Comparison of ENCODE assay signal across 9 cellular contexts in the genomic region with DNA sequence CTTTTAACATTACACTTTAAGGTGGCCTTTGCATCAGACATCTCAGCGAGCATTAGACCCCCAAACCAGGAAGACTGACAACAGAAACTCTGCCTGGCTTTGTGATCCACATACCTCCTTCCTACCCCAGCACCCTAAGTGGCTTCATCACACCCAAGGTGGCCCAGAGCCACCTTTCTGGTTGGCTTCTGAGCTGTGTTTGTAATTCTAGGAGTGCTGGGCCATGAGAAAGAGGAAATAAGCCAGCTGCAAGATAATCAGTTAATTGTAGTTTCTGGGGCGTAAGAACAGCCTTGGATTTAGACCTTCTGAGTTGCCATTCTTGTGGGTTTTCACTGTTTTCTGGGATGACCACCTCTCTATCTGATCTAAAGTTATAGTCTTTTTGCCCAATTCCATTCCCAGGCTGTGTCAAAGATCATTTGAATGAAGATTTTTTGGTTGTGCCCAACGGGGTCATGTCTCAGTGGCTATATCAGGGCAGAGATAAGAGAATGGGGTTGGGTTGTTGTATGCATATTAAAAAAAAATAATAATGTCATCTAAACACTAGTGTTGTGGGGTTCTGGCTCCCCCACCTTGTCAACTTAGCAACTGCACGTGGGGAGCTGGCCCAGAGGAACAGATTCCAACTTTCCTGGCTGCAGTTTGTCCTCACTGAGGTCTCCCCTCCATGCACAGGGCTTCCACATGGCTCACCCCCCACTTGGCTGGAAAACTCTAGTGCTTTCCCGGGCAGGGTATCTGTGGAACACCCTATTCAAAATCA.
A peak's percentile ranks its signal among the peaks of the same experiment; 100 is the strongest.
DNase-seq lines count a peak whose midpoint lies in the region; ATAC-seq, FAIRE-seq and TF ChIP-seq lines count a peak whose summit lies in the region.
"Had no signal": no experiment of that assay in that cellular context is flagged by ENCODE, and none has a peak within 500 bp of the region (broad histone marks: within the 10 kb centered on the region; RNA-seq: fewer than 3 reads in every experiment).

No MANE protein-coding gene starts in this region.

- no peak for FAIRE-seq in urothelium cell line (lab: Jason Lieb, UNC)

- H3K36me3 ChIP-seq in CD8-positive, alpha-beta T cell (ENCODE audit: insufficient read depth, low read length) = no peaks in the 10 kb centered on the region

- POLR2A ChIA-PET in activated CD4-positive, alpha-beta T cell treated with anti-CD3 and anti-CD28 coated beads for 36 hours (lab: Charles Lee) = no interaction called here
- POLR2A ChIA-PET in CD8-positive, alpha-beta T cell (lab: Charles Lee) = no interaction called here

- H3K36me3 Mint-ChIP-seq in activated CD4-positive, alpha-beta T cell treated with anti-CD3 and anti-CD28 coated beads for 36 hours (ENCODE audit: low read depth) = no peaks in the 10 kb centered on the region
- H3K36me3 Mint-ChIP-seq in activated CD4-positive, alpha-beta T cell treated with anti-CD3 and anti-CD28 coated beads, Interleukin-2, amount 10 ng/mL, durations not matched to agents 24 days and 14 days (ENCODE audit: low read depth) = no peaks in the 10 kb centered on the region
- H3K36me3 Mint-ChIP-seq in CD8-positive, alpha-beta T cell = no peaks in the 10 kb centered on the region

- H3K4me1 ChIP-seq in CD8-positive, alpha-beta T cell (ENCODE audit: insufficient read depth, low read length) = no peaks in the 10 kb centered on the region

- no peak for ATAC-seq in activated CD4-positive, alpha-beta T cell treated with anti-CD3 and anti-CD28 coated beads for 36 hours
- ATAC-seq in left cardiac atrium (peak; percentile 31 to 55), HG03442 (IDR thresholded peaks at IDR 0.05; ENCODE audit: unreplicated experiment) (no peak), HG02623 (IDR thresholded peaks at IDR 0.05; ENCODE audit: unreplicated experiment) (no peak)
- no peak for ATAC-seq in CD8-positive, alpha-beta T cell

- H3K9me3 Mint-ChIP-seq in activated CD4-positive, alpha-beta T cell treated with anti-CD3 and anti-CD28 coated beads for 36 hours (ENCODE audit: low read depth) = no peaks in the 10 kb centered on the region
- no peaks in the 10 kb centered on the region for H3K9me3 Mint-ChIP-seq in activated CD4-positive, alpha-beta T cell treated with anti-CD3 and anti-CD28 coated beads, Interleukin-2, amount 10 ng/mL, durations not matched to agents 24 days and 14 days
- no peaks in the 10 kb centered on the region for H3K9me3 Mint-ChIP-seq in CD8-positive, alpha-beta T cell

- no peaks in the 10 kb centered on the region for H3K4me1 Mint-ChIP-seq in activated CD4-positive, alpha-beta T cell treated with anti-CD3 and anti-CD28 coated beads for 36 hours
- H3K4me1 Mint-ChIP-seq in activated CD4-positive, alpha-beta T cell treated with anti-CD3 and anti-CD28 coated beads, Interleukin-2, amount 10 ng/mL, durations not matched to agents 24 days and 14 days = no peaks in the 10 kb centered on the region
- no peaks in the 10 kb centered on the region for H3K4me1 Mint-ChIP-seq in CD8-positive, alpha-beta T cell (ENCODE audit: low read depth)

- H3K9me3 ChIP-seq in CD8-positive, alpha-beta T cell (ENCODE audit: low read length) = no peaks in the 10 kb centered on the region

- H3K4me3 Mint-ChIP-seq in activated CD4-positive, alpha-beta T cell treated with anti-CD3 and anti-CD28 coated beads for 36 hours = no peak overlapping the region
- no peak overlapping the region for H3K4me3 Mint-ChIP-seq in activated CD4-positive, alpha-beta T cell treated with anti-CD3 and anti-CD28 coated beads, Interleukin-2, amount 10 ng/mL, durations not matched to agents 24 days and 14 days
- no peak overlapping the region for H3K4me3 Mint-ChIP-seq in CD8-positive, alpha-beta T cell

- no peak for TF ChIP-seq CTCF in CD8-positive, alpha-beta T cell (IDR thresholded peaks at IDR 0.05)

- no peak overlapping the region for H3K27ac Mint-ChIP-seq in activated CD4-positive, alpha-beta T cell treated with anti-CD3 and anti-CD28 coated beads for 36 hours
- H3K27ac Mint-ChIP-seq in activated CD4-positive, alpha-beta T cell treated with anti-CD3 and anti-CD28 coated beads, Interleukin-2, amount 10 ng/mL, durations not matched to agents 24 days and 14 days = no peak overlapping the region
- H3K27ac Mint-ChIP-seq in CD8-positive, alpha-beta T cell = no peak overlapping the region

- DNase-seq in activated CD4-positive, alpha-beta T cell treated with anti-CD3 and anti-CD28 coated beads for 36 hours = peak; percentile 15
- no peak for DNase-seq in activated CD4-positive, alpha-beta T cell treated with anti-CD3 and anti-CD28 coated beads, Interleukin-2, amount 10 ng/mL, durations not matched to agents 24 days and 14 days
- DNase-seq in SK-N-DZ (ENCODE audit: low spot score) (peak; percentile 20), left cardiac atrium (peak; percentile 27), urothelium cell line (ENCODE audit: low spot score) (peak; percentile 17)
- DNase-seq in CD8-positive, alpha-beta T cell = no peak
- DNase-seq: stimulated activated CD8-positive, alpha-beta memory T cell treated with anti-CD3 and anti-CD28 coated beads, Interleukin-4, amount 100 ng/mL, for 48 hours had no signal

- intact Hi-C loops in activated CD4-positive, alpha-beta T cell treated with anti-CD3 and anti-CD28 coated beads for 36 hours (cut with DNase I, micrococcal nuclease) = loop anchor here in 1 of 2 experiments (5.0 kb wide), 1 partner anchor 235 kb away; the partner anchor contains the start of gene WNT5A
- intact Hi-C loops in activated CD4-positive, alpha-beta T cell treated with anti-CD3 and anti-CD28 coated beads, Interleukin-2, amount 10 ng/mL, durations not matched to agents 24 days and 14 days (cut with micrococcal nuclease) = no loop called here
- intact Hi-C loops in left cardiac atrium (cut with DNase I) = loop anchor here in 1 of 2 donors (10.0 kb wide), 1 partner anchor 237 kb away; the partner anchor contains the start of gene WNT5A
- intact Hi-C loops in CD8-positive, alpha-beta T cell (cut with DNase I, micrococcal nuclease) = no loop called here

- no peaks in the 10 kb centered on the region for H3K27me3 ChIP-seq in CD8-positive, alpha-beta T cell (ENCODE audit: insufficient read depth, low read length)

- H3K4me3 ChIP-seq in CD8-positive, alpha-beta T cell (ENCODE audit: low read depth, low read length) = no peak overlapping the region

- peaks cover 17% of the 10 kb centered on the region for H3K27me3 Mint-ChIP-seq in activated CD4-positive, alpha-beta T cell treated with anti-CD3 and anti-CD28 coated beads for 36 hours
- H3K27me3 Mint-ChIP-seq in activated CD4-positive, alpha-beta T cell treated with anti-CD3 and anti-CD28 coated beads, Interleukin-2, amount 10 ng/mL, durations not matched to agents 24 days and 14 days = no peaks in the 10 kb centered on the region
- H3K27me3 Mint-ChIP-seq in CD8-positive, alpha-beta T cell (ENCODE audit: low read depth) = peaks cover 12% of the 10 kb centered on the region

- H3K27ac ChIP-seq in CD8-positive, alpha-beta T cell (ENCODE audit: low read depth, low read length) = no peak overlapping the region

- CTCF ChIA-PET in activated CD4-positive, alpha-beta T cell treated with anti-CD3 and anti-CD28 coated beads for 36 hours (lab: Charles Lee) = no interaction called here
- CTCF ChIA-PET in CD8-positive, alpha-beta T cell (lab: Charles Lee) = no interaction called here

Comparison
In these comparisons a context has a peak if more than half of its experiments do, and no peak if none do; other contexts are left out.
1. DNase-seq: peak in activated CD4-positive, alpha-beta T cell treated with anti-CD3 and anti-CD28 coated beads for 36 hours (single experiment), SK-N-DZ (single experiment), left cardiac atrium (single experiment) and urothelium cell line (single experiment); none in activated CD4-positive, alpha-beta T cell treated with anti-CD3 and anti-CD28 coated beads, Interleukin-2, amount 10 ng/mL, durations not matched to agents 24 days and 14 days (single experiment) and CD8-positive, alpha-beta T cell (0 of 7).
2. ATAC-seq: peak in left cardiac atrium (2 of 2); none in activated CD4-positive, alpha-beta T cell treated with anti-CD3 and anti-CD28 coated beads for 36 hours (single experiment), HG03442 (single experiment), HG02623 (single experiment) and CD8-positive, alpha-beta T cell (single experiment).